Comparison of ENCODE assay signal across 1 cellular context in the genomic region with DNA sequence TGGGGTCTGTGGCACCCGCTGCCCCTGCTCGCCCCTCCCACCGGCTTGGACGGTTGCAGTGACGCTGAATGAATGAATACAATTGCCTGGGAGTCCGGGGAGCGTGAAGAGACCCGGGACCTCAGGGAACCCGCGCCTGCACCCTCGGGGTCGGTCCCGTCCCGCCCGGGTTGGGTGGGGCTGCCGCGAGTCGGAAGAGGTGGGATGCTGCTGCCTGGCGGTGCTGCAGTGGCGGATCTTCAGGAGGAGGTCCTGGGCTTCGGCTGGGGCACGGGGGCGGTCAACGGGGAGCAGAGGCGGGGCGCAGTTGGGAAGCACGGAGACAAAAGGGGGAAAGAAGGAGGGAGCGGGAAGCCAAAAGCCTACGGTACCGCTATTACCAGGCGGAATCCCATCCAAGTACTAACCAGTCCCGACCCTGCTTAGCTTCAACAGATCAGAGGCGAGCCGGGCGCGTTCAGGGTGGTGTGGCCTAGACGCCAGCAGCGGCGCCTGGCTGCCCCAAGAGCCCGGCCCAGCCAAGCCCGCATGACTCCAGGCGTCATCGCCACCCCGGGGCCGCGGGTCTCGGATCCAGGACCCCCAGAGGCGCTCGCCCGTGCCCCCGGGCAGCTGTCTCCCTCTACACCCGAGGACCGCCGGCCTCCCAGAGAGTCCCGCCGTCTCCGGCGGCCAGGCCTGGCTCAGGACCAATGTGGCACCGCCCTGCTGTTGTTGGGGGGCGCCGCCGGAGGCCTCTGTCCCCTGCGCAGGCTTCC.
TF ChIP-seq lines count a peak whose summit lies in the region.
"Not testable (repeated sequence)": the region's sequence is repeated elsewhere in the genome, so short reads cannot be mapped to it uniquely, and the experiment has no call there.

No MANE protein-coding gene starts in this region.

TF ChIP-seq in K562, 482 proteins besides CTCF, POLR2A, EP300 and RAD21 (continued from another document):
- TF ChIP-seq, protein P1, sequence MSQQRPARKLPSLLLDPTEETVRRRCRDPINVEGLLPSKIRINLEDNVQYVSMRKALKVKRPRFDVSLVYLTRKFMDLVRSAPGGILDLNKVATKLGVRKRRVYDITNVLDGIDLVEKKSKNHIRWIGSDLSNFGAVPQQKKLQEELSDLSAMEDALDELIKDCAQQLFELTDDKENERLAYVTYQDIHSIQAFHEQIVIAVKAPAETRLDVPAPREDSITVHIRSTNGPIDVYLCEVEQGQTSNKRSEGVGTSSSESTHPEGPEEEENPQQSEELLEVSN (IDR thresholded peaks at IDR 0.05; ENCODE audit: borderline replicate concordance in 1 of 2, extremely low read depth in 1 of 2, insufficient read depth in 1 of 2, insufficient read length in 1 of 2, low read depth in 1 of 2, low read length in 1 of 2, poor library complexity in 1 of 2, severe bottlenecking in 1 of 2) = peak in 1 of 2 experiments; percentile 18
- TF ChIP-seq, protein P2, sequence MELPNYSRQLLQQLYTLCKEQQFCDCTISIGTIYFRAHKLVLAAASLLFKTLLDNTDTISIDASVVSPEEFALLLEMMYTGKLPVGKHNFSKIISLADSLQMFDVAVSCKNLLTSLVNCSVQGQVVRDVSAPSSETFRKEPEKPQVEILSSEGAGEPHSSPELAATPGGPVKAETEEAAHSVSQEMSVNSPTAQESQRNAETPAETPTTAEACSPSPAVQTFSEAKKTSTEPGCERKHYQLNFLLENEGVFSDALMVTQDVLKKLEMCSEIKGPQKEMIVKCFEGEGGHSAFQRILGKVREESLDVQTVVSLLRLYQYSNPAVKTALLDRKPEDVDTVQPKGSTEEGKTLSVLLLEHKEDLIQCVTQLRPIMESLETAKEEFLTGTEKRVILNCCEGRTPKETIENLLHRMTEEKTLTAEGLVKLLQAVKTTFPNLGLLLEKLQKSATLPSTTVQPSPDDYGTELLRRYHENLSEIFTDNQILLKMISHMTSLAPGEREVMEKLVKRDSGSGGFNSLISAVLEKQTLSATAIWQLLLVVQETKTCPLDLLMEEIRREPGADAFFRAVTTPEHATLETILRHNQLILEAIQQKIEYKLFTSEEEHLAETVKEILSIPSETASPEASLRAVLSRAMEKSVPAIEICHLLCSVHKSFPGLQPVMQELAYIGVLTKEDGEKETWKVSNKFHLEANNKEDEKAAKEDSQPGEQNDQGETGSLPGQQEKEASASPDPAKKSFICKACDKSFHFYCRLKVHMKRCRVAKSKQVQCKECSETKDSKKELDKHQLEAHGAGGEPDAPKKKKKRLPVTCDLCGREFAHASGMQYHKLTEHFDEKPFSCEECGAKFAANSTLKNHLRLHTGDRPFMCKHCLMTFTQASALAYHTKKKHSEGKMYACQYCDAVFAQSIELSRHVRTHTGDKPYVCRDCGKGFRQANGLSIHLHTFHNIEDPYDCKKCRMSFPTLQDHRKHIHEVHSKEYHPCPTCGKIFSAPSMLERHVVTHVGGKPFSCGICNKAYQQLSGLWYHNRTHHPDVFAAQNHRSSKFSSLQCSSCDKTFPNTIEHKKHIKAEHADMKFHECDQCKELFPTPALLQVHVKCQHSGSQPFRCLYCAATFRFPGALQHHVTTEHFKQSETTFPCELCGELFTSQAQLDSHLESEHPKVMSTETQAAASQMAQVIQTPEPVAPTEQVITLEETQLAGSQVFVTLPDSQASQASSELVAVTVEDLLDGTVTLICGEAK (IDR thresholded peaks at IDR 0.05) = 0 out of 2 replicates have a peak, but pooled peaks have one; percentile 46
- TF ChIP-seq, protein P2 (CRISPR knock-in tag; IDR thresholded peaks at IDR 0.05) = not testable (repeated sequence)
TF ChIP-seq in K562: peak in this region for 8; not testable (repeated sequence) for 474.
